ENCODE assay signal across 1 cellular context in genomic region chr11:43735931-43736330, GRCh38.
TF ChIP-seq lines count a peak whose summit lies in the region.

No MANE protein-coding gene starts in this region.

TF ChIP-seq in GM23338, 12 proteins besides CTCF, POLR2A, EP300 and RAD21 (continued from another document):
- TF ChIP-seq EZH2 (IDR thresholded peaks at IDR 0.05; ENCODE audit: low read depth, unreplicated experiment) = no peak
- no peak for TF ChIP-seq EZH2phosphoT487 (IDR thresholded peaks at IDR 0.05; ENCODE audit: unreplicated experiment)
- no peak for TF ChIP-seq ZNF331 (CRISPR knock-in tag; IDR thresholded peaks at IDR 0.05; ENCODE audit: low read depth)
- no peak for TF ChIP-seq POLR2AphosphoS5 (IDR thresholded peaks at IDR 0.05; ENCODE audit: low read depth)
- TF ChIP-seq CREB1 (CRISPR knock-in tag; IDR thresholded peaks at IDR 0.05; ENCODE audit: low read depth) = no peak
- TF ChIP-seq NANOG (IDR thresholded peaks at IDR 0.05; ENCODE audit: borderline replicate concordance) = no peak
- no peak for TF ChIP-seq ZNF114 (CRISPR knock-in tag; IDR thresholded peaks at IDR 0.05)
- no peak for TF ChIP-seq REST (IDR thresholded peaks at IDR 0.05; ENCODE audit: unreplicated experiment)
- TF ChIP-seq ETS1 (IDR thresholded peaks at IDR 0.05) = no peak
